9 cellular contexts compared by ENCODE assay signal in the genomic region with DNA sequence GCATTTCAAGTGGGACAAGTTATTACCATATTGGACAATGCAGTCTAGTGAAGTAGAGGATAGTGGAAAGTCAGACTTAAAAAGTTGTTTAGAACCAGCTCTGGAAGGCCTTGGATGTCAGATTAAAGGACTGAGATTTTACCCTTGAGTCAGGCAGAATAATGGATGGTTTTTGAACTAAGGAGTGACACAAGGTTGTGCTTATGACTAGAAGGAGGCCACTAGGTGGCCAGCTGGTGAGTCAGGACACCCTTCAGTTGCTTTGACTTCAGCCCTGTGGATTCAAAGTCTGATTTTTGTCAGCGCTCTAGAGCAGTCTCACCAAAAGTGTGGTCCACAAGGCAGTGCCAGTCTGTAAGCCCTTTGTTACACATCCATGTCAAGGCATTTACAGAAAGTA. TPM values are rescaled to one million over a fixed set of nuclear protein-coding genes. Genes with fewer than 3 reads are reported as not detected.
A peak's percentile ranks its signal among the peaks of the same experiment; 100 is the strongest.
DNase-seq lines count a peak whose midpoint lies in the region; ATAC-seq, FAIRE-seq and TF ChIP-seq lines count a peak whose summit lies in the region.
"Had no signal": no experiment of that assay in that cellular context is flagged by ENCODE, and none has a peak within 500 bp of the region (broad histone marks: within the 10 kb centered on the region; RNA-seq: fewer than 3 reads in every experiment).

No MANE protein-coding gene starts in this region.

- H3K9me3 ChIP-seq in HCT116 (ENCODE audit: control insufficient read depth in 1 of 2, insufficient read depth in 1 of 2, low read depth in 1 of 2, low read length in 2 of 2) (no peaks in the 10 kb centered on the region), stomach (no peaks in the 10 kb centered on the region)
- H3K9me3 ChIP-seq: neutrophil had no signal

- H2AFZ ChIP-seq in HCT116 (ENCODE audit: low read depth, low read length, poor library complexity, severe bottlenecking): no peak overlapping the region

- H3K27me3 ChIP-seq in HCT116 (ENCODE audit: insufficient read depth, low read length): no peaks in the 10 kb centered on the region
- H3K27me3 ChIP-seq in foreskin keratinocyte: no peaks in the 10 kb centered on the region
- H3K27me3 ChIP-seq in stomach: no peaks in the 10 kb centered on the region
- H3K27me3 ChIP-seq: neutrophil had no signal

- H3K9me2 ChIP-seq in HCT116 (ENCODE audit: insufficient read depth): no peaks in the 10 kb centered on the region

- POLR2A ChIA-PET in HCT116 (lab: Charles Lee): no interaction called here

- H3K4me3 Mint-ChIP-seq in T-helper 2 cell treated with Interferon-gamma antibody and Interleukin-4, amounts not matched to agents 5 μg/mL and 100 μg/mL, for 36 hours: no peak overlapping the region

- DNase-seq in D341Med (ENCODE audit: low spot score): peak; percentile 43
- peak; percentile 47 for DNase-seq in HCT116 (ENCODE audit: low read depth, low spot score)
- peak; percentile 43 for DNase-seq in T-helper 2 cell treated with Interferon-gamma antibody and Interleukin-4, amounts not matched to agents 5 μg/mL and 100 μg/mL, for 36 hours (ENCODE audit: low spot score)
- no peak for DNase-seq in foreskin keratinocyte
- no peak for DNase-seq in NCI-H774 (lab: John Stamatoyannopoulos, UW)
- DNase-seq in frontal cortex (ENCODE audit: low spot score in 2 of 2): no peak
- no peak for DNase-seq in stomach

- H3K4me1 ChIP-seq in HCT116 (ENCODE audit: control insufficient read depth in 1 of 2, insufficient read depth in 2 of 2, low read length in 2 of 2) (peaks cover 5 to 13% of the 10 kb centered on the region in 2 experiments; a peak in 3 of 4 replicates), foreskin keratinocyte (no peaks in the 10 kb centered on the region), stomach (peaks cover 0 to 20% (median 17%) of the 10 kb centered on the region in 4 donors)

- H3K27me3 Mint-ChIP-seq in T-helper 2 cell treated with Interferon-gamma antibody and Interleukin-4, amounts not matched to agents 5 μg/mL and 100 μg/mL, for 36 hours (ENCODE audit: low read depth): peaks cover 2% of the 10 kb centered on the region

- H3K36me3 ChIP-seq in HCT116 (ENCODE audit: control insufficient read depth in 1 of 2, insufficient read depth in 2 of 2, low read length in 2 of 2) (peaks cover 35 to 39% of the 10 kb centered on the region in 2 experiments), stomach (peaks cover 0 to 43% (median 29%) of the 10 kb centered on the region in 4 donors)
- H3K36me3 ChIP-seq: neutrophil had no signal

- H3K9me3 Mint-ChIP-seq in T-helper 2 cell treated with Interferon-gamma antibody and Interleukin-4, amounts not matched to agents 5 μg/mL and 100 μg/mL, for 36 hours: no peaks in the 10 kb centered on the region

- TF ChIP-seq POLR2A in HCT116 (IDR thresholded peaks at IDR 0.05; ENCODE audit: borderline replicate concordance, extremely low read depth, insufficient read depth, insufficient read length) (no peak), stomach (IDR thresholded peaks at IDR 0.05) (no peak)

- TF ChIP-seq RAD21 in HCT116 (IDR thresholded peaks at IDR 0.05; ENCODE audit: low read depth): peak; percentile 31; the same call in 1 of the 2 replicates

- TF ChIP-seq CTCF in HCT116 (IDR thresholded peaks at IDR 0.05 in 2 of 3, conservative IDR thresholded peaks at IDR 0.05 in 1 of 3; ENCODE audit: borderline replicate concordance in 1 of 3, insufficient read depth in 1 of 3, low read depth in 2 of 3, low read length in 2 of 3): peak in 2 of 3 experiments; percentile 54 to 58; a peak in 4 of 6 replicates
- peak; percentile 42 for TF ChIP-seq CTCF in foreskin keratinocyte (conservative IDR thresholded peaks at IDR 0.05)
- no peak for TF ChIP-seq CTCF in stomach (IDR thresholded peaks at IDR 0.05)

- H3K4me2 ChIP-seq in HCT116 (ENCODE audit: low read length): no peak overlapping the region

- 69 to 94% (median 81%) methylated on average over 1 of the region's 1 CpG for WGBS in stomach, 5 donors

- intact Hi-C loops in HCT116 (cut with micrococcal nuclease) (loop anchor here (5.0 kb wide), 2 partner anchors 63 to 548 kb away; partner anchors contain the start of genes AP4E1 and USP8), stomach (cut with DNase I; ENCODE audit: low total_unique reads) (no loop called here)

- no peak overlapping the region for H3K27ac ChIP-seq in HCT116 (ENCODE audit: low read depth, low read length)
- no peak overlapping the region for H3K27ac ChIP-seq in foreskin keratinocyte
- no peak overlapping the region for H3K27ac ChIP-seq in stomach
- H3K27ac ChIP-seq: neutrophil had no signal

- no TSS peak for BruUV-seq in HCT116 (replicated peaks; lab: Mats Ljungman, UMichigan)

- no peak overlapping the region for H3K27ac Mint-ChIP-seq in T-helper 2 cell treated with Interferon-gamma antibody and Interleukin-4, amounts not matched to agents 5 μg/mL and 100 μg/mL, for 36 hours

- FAIRE-seq in frontal cortex (lab: Jason Lieb, UNC): no peak

- H3K4me3 ChIP-seq in HCT116 (replicated peaks in 1 of 2; ENCODE audit: low read depth in 1 of 2, low read length in 2 of 2) (no peak overlapping the region), stomach (no peak overlapping the region)

- RAD21 ChIA-PET in HCT116 (lab: Charles Lee; ENCODE audit: low non-redundant PET in 1 of 2, low total read pairs in 2 of 2, uncharacterized antibody in 2 of 2, unreplicated experiment in 2 of 2): no interaction called here

- H3K79me2 ChIP-seq in HCT116 (ENCODE audit: insufficient read depth, low read length): peaks cover 91% of the 10 kb centered on the region

- H4K20me1 ChIP-seq in HCT116 (ENCODE audit: insufficient read depth): no peaks in the 10 kb centered on the region

- CTCF ChIA-PET in HCT116 (lab: Charles Lee): interaction anchor here (0.6 to 1.0 kb wide), 2 partner anchors 15 to 38 kb away, joined by 3 to 4 read pairs; no protein-coding TSS in a partner anchor

- H3K9ac ChIP-seq in HCT116 (ENCODE audit: low read length): no peak overlapping the region

- peaks cover 55% of the 10 kb centered on the region for H3K36me3 Mint-ChIP-seq in T-helper 2 cell treated with Interferon-gamma antibody and Interleukin-4, amounts not matched to agents 5 μg/mL and 100 μg/mL, for 36 hours (ENCODE audit: low read depth)

- ATAC-seq in HCT116 (peak; percentile 28), foreskin keratinocyte (no peak), GM18861 (IDR thresholded peaks at IDR 0.05; ENCODE audit: unreplicated experiment) (no peak)

- no peak for TF ChIP-seq EP300 in stomach (IDR thresholded peaks at IDR 0.05)

- H3K4me1 Mint-ChIP-seq in T-helper 2 cell treated with Interferon-gamma antibody and Interleukin-4, amounts not matched to agents 5 μg/mL and 100 μg/mL, for 36 hours (ENCODE audit: low read depth): peaks cover 33% of the 10 kb centered on the region

TF ChIP-seq in HCT116, 20 proteins besides CTCF, POLR2A, EP300 and RAD21:
- TF ChIP-seq CBX3 (IDR thresholded peaks at IDR 0.05; ENCODE audit: low read depth): no peak
- TF ChIP-seq SP1 (IDR thresholded peaks at IDR 0.05; ENCODE audit: low read depth): no peak
- no peak for TF ChIP-seq ZNF274 (IDR thresholded peaks at IDR 0.05; ENCODE audit: low read depth, low read length)
- TF ChIP-seq, protein P1, sequence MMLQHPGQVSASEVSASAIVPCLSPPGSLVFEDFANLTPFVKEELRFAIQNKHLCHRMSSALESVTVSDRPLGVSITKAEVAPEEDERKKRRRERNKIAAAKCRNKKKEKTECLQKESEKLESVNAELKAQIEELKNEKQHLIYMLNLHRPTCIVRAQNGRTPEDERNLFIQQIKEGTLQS (IDR thresholded peaks at IDR 0.05): no peak
- TF ChIP-seq SRF (IDR thresholded peaks at IDR 0.05; ENCODE audit: low read depth): no peak
- TF ChIP-seq JUND (IDR thresholded peaks at IDR 0.05): no peak; the same call in 1 of the 2 replicates
- no peak for TF ChIP-seq MAX (IDR thresholded peaks at IDR 0.05)
- TF ChIP-seq EGR1 (IDR thresholded peaks at IDR 0.05; ENCODE audit: low read depth): no peak

RNA-seq across cellular contexts. Expression of gene GABPB1, which starts 3.8 kb away (rescaled TPM):
- total RNA-seq in HCT116 (2021; ENCODE audit: unreplicated experiment): 20.1 TPM
- 15.6 and 16.4 TPM in 2 replicates for polyA plus RNA-seq in HCT116 (2012)
- total RNA-seq in foreskin keratinocyte: 23.7 and 26.1 TPM in 2 replicates
- polyA plus RNA-seq in foreskin keratinocyte: 10.3 and 11.9 TPM in 2 replicates
- total RNA-seq in frontal cortex: 53.8 TPM
- 10 to 100 TPM in 4 of 5 donors, 1 to 10 TPM in 1; 4.1 to 94.6 (median 33.4) TPM for total RNA-seq in stomach
- 1 to 10 TPM; 5.8 to 7.5 (median 6.4) TPM for polyA plus RNA-seq in stomach

Comparison
In these comparisons a context has a peak if more than half of its experiments do, and no peak if none do; other contexts are left out.
1. DNase-seq: peak in D341Med (single experiment), HCT116 (single experiment) and T-helper 2 cell treated with Interferon-gamma antibody and Interleukin-4, amounts not matched to agents 5 μg/mL and 100 μg/mL, for 36 hours (single experiment); none in foreskin keratinocyte (0 of 2), NCI-H774 (single experiment), frontal cortex (0 of 2) and stomach (single experiment).
2. CTCF ChIP-seq: peak in HCT116 (2 of 3) and foreskin keratinocyte (single experiment); none in stomach (0 of 7).